13 cellular contexts compared by ENCODE assay signal in the genomic region with DNA sequence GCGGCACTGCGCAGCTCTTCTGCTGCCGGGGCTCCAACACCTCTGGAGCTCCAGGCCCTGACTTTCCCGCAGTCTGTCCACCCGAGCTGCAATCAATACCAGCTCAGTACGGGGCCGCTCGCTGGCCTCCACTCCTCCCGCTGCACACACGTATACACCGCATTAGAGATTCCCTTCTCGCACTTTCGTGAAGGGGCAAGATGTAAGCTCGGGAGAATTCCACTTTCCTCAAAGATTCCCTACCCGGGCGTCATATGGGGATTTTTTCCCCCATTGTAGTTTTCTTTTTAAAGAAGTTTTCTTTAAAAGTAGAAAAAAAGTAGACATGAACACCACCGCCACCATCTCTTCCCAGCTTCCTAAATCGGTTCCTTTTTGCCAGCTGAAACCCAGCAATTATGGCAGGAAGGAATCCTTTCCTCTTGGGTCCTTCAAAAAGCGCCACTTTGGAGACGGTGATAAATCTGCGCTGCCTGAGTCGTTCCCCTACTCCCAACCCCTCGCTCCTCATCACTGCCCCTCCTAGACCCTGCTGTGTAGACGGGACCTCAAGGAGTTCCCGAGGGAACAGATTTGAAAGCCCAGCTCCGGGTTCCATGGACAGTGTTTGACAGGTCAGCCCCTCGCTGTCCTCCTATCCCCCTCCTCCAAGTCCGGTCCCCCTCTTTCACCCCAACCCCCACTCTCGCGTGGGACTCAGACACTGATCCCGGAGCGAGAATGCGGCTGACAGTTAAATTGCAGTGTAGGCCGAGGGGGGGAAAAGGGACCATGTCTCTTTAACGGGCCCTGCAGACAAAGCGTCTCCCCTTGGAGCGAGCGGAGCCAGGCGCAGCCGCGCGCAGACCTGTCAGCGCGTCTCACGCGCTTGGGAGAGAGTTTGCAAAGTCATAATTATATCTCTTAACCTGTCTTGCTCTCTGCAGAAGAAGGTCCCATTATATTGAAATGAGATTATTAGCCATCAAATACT. TPM values are rescaled to one million over a fixed set of nuclear protein-coding genes. Genes with fewer than 3 reads are reported as not detected.
DNase-seq lines count a peak whose midpoint lies in the region; ATAC-seq, FAIRE-seq and TF ChIP-seq lines count a peak whose summit lies in the region.
"Had no signal": no experiment of that assay in that cellular context is flagged by ENCODE, and none has a peak within 500 bp of the region (broad histone marks: within the 10 kb centered on the region; RNA-seq: fewer than 3 reads in every experiment).

No MANE protein-coding gene starts in this region.

- POLR2A ChIA-PET in activated CD8-positive, alpha-beta T cell treated with anti-CD3 and anti-CD28 coated beads, Interleukin-2, amount 10 ng/mL, durations not matched to agents 7 days and 5 days (lab: Charles Lee), result interaction anchor here (1.3 kb wide), 1 partner anchor 41 kb away, joined by 3 read pairs; no protein-coding TSS in a partner anchor
- POLR2A ChIA-PET in activated CD8-positive, alpha-beta T cell treated with anti-CD3 and anti-CD28 coated beads for 36 hours (lab: Charles Lee), result interaction anchor here (0.6 kb wide), 1 partner anchor 172 kb away, joined by 3 read pairs; no protein-coding TSS in a partner anchor

- intact Hi-C loops in activated CD8-positive, alpha-beta T cell treated with anti-CD3 and anti-CD28 coated beads for 36 hours (cut with micrococcal nuclease), result loop anchor here (5.0 kb wide), 1 partner anchor 52 kb away; no protein-coding TSS in a partner anchor

- H3K27ac ChIP-seq in iPS-18a (ENCODE audit: low read length) (no peak overlapping the region), skeletal muscle tissue (ENCODE audit: low read depth, low read length) (no peak overlapping the region)
- H3K27ac ChIP-seq: ovary had no signal

- no peak for TF ChIP-seq CTCF in activated CD8-positive, alpha-beta T cell treated with anti-CD3 and anti-CD28 coated beads for 36 hours (IDR thresholded peaks at IDR 0.05)
- no peak for TF ChIP-seq CTCF in D721Med (IDR thresholded peaks at IDR 0.05; ENCODE audit: insufficient read depth, missing control alignments)

- no peaks in the 10 kb centered on the region for H3K9me3 Mint-ChIP-seq in activated CD8-positive, alpha-beta T cell treated with anti-CD3 and anti-CD28 coated beads, Interleukin-2, amount 10 ng/mL, durations not matched to agents 7 days and 5 days (ENCODE audit: insufficient read depth)
- no peaks in the 10 kb centered on the region for H3K9me3 Mint-ChIP-seq in activated CD8-positive, alpha-beta T cell treated with anti-CD3 and anti-CD28 coated beads for 36 hours

- H3K36me3 ChIP-seq in iPS-18a (ENCODE audit: control insufficient read depth, low read depth, low read length), result no peaks in the 10 kb centered on the region
- H3K36me3 ChIP-seq in skeletal muscle tissue (ENCODE audit: control insufficient read depth in 3 of 3, insufficient read depth in 3 of 3, low read length in 3 of 3), result no peaks in the 10 kb centered on the region
- H3K36me3 ChIP-seq: ovary had no signal

- no peak for FAIRE-seq in D721Med (lab: Jason Lieb, UNC)

- peaks cover 28% of the 10 kb centered on the region for H3K4me1 Mint-ChIP-seq in activated CD8-positive, alpha-beta T cell treated with anti-CD3 and anti-CD28 coated beads, Interleukin-2, amount 10 ng/mL, durations not matched to agents 7 days and 5 days (ENCODE audit: low read depth)
- peaks cover 28% of the 10 kb centered on the region for H3K4me1 Mint-ChIP-seq in activated CD8-positive, alpha-beta T cell treated with anti-CD3 and anti-CD28 coated beads for 36 hours (ENCODE audit: low read depth)

- no peak for DNase-seq in activated CD8-positive, alpha-beta T cell treated with anti-CD3 and anti-CD28 coated beads, Interleukin-2, amount 10 ng/mL, durations not matched to agents 7 days and 5 days
- DNase-seq in activated CD8-positive, alpha-beta T cell treated with anti-CD3 and anti-CD28 coated beads for 36 hours, result no peak
- DNase-seq in D721Med (ENCODE audit: insufficient read length, low spot score) (no peak), HPDE6-E6E7 (ENCODE audit: extremely low spot score) (no peak)
- DNase-seq: activated gamma-delta T cell; effector CD4-positive, alpha-beta T cell; KG1; NCI-H774; ovary had no signal

- peaks cover 4% of the 10 kb centered on the region for H3K36me3 Mint-ChIP-seq in activated CD8-positive, alpha-beta T cell treated with anti-CD3 and anti-CD28 coated beads, Interleukin-2, amount 10 ng/mL, durations not matched to agents 7 days and 5 days (ENCODE audit: low read depth)
- H3K36me3 Mint-ChIP-seq in activated CD8-positive, alpha-beta T cell treated with anti-CD3 and anti-CD28 coated beads for 36 hours (ENCODE audit: low read depth), result no peaks in the 10 kb centered on the region

- H3K27ac Mint-ChIP-seq in activated CD8-positive, alpha-beta T cell treated with anti-CD3 and anti-CD28 coated beads, Interleukin-2, amount 10 ng/mL, durations not matched to agents 7 days and 5 days, result peak overlapping the region; percentile 4
- no peak overlapping the region for H3K27ac Mint-ChIP-seq in activated CD8-positive, alpha-beta T cell treated with anti-CD3 and anti-CD28 coated beads for 36 hours

- H3K4me3 Mint-ChIP-seq in activated CD8-positive, alpha-beta T cell treated with anti-CD3 and anti-CD28 coated beads, Interleukin-2, amount 10 ng/mL, durations not matched to agents 7 days and 5 days, result no peak overlapping the region
- H3K4me3 Mint-ChIP-seq in activated CD8-positive, alpha-beta T cell treated with anti-CD3 and anti-CD28 coated beads for 36 hours, result no peak overlapping the region

- H3K27me3 ChIP-seq in iPS-18a (ENCODE audit: control insufficient read depth, insufficient read depth, low read length), result peaks cover 100% of the 10 kb centered on the region
- peaks cover 75 to 87% (median 76%) of the 10 kb centered on the region in 3 donors for H3K27me3 ChIP-seq in skeletal muscle tissue (ENCODE audit: control insufficient read depth in 3 of 3, insufficient read depth in 3 of 3, low read length in 3 of 3)

- peaks cover 81% of the 10 kb centered on the region for H3K27me3 Mint-ChIP-seq in activated CD8-positive, alpha-beta T cell treated with anti-CD3 and anti-CD28 coated beads, Interleukin-2, amount 10 ng/mL, durations not matched to agents 7 days and 5 days (ENCODE audit: low read depth)
- H3K27me3 Mint-ChIP-seq in activated CD8-positive, alpha-beta T cell treated with anti-CD3 and anti-CD28 coated beads for 36 hours, result peaks cover 72% of the 10 kb centered on the region

- H3K9ac ChIP-seq in iPS-18a (ENCODE audit: low read length) (no peak overlapping the region), skeletal muscle tissue (ENCODE audit: low read depth in 1 of 3, low read length in 3 of 3) (peak overlapping the region in 1 of 3 donors; percentile 57)

- H3K4me3 ChIP-seq in iPS-18a (ENCODE audit: low read length) (peak overlapping the region; percentile 43), skeletal muscle tissue (ENCODE audit: low read length in 3 of 3) (peak overlapping the region; percentile 22 to 60 (median 48))
- H3K4me3 ChIP-seq: ovary had no signal

- CTCF ChIA-PET in activated CD8-positive, alpha-beta T cell treated with anti-CD3 and anti-CD28 coated beads, Interleukin-2, amount 10 ng/mL, durations not matched to agents 7 days and 5 days (lab: Charles Lee), result interaction anchor here (0.8 to 1.7 kb wide), 6 partner anchors 26 to 70 kb away, joined by 3 to 5 read pairs (median 4); no protein-coding TSS in a partner anchor
- CTCF ChIA-PET in activated CD8-positive, alpha-beta T cell treated with anti-CD3 and anti-CD28 coated beads for 36 hours (lab: Charles Lee), result interaction anchor here (0.9 to 3.2 kb wide), 8 partner anchors 9 to 309 kb away, joined by 3 to 12 read pairs (median 4); no protein-coding TSS in a partner anchor

- no peak for ATAC-seq in activated CD8-positive, alpha-beta T cell treated with anti-CD3 and anti-CD28 coated beads, Interleukin-2, amount 10 ng/mL, durations not matched to agents 7 days and 5 days
- ATAC-seq in activated CD8-positive, alpha-beta T cell treated with anti-CD3 and anti-CD28 coated beads for 36 hours, result no peak
- ATAC-seq in SK-N-SH treated with all-trans-retinoic acid at 6 μM for 48 hours (peak; percentile 13; the same call in 2 of the 3 replicates), HG03439 (IDR thresholded peaks at IDR 0.05; ENCODE audit: unreplicated experiment) (no peak)

- no peaks in the 10 kb centered on the region for H3K9me3 ChIP-seq in iPS-18a (ENCODE audit: control insufficient read depth, low read depth, low read length)
- no peaks in the 10 kb centered on the region for H3K9me3 ChIP-seq in skeletal muscle tissue (ENCODE audit: control insufficient read depth in 3 of 3, low read length in 3 of 3)
- H3K9me3 ChIP-seq: ovary had no signal

- H3K4me1 ChIP-seq in iPS-18a (ENCODE audit: control insufficient read depth, low read depth, low read length), result peaks cover 41% of the 10 kb centered on the region
- peaks cover 36 to 39% (median 37%) of the 10 kb centered on the region in 3 donors for H3K4me1 ChIP-seq in skeletal muscle tissue (ENCODE audit: control insufficient read depth in 3 of 3, insufficient read depth in 3 of 3, low read length in 3 of 3)

TF ChIP-seq in SK-N-SH treated with all-trans-retinoic acid at 6 μM for 48 hours, 23 proteins besides CTCF, POLR2A, EP300 and RAD21:
- TF ChIP-seq ZC3H10 (CRISPR knock-in tag; IDR thresholded peaks at IDR 0.05) (no peak), ZNF565 (CRISPR knock-in tag; conservative IDR thresholded peaks at IDR 0.05; ENCODE audit: low read depth) (no peak), RARB (CRISPR knock-in tag; IDR thresholded peaks at IDR 0.05) (no peak), OSR1 (CRISPR knock-in tag; IDR thresholded peaks at IDR 0.05) (no peak), SNAI2 (CRISPR knock-in tag; IDR thresholded peaks at IDR 0.05) (no peak), TOX (CRISPR knock-in tag; IDR thresholded peaks at IDR 0.05; ENCODE audit: borderline replicate concordance) (no peak)
TF ChIP-seq in SK-N-SH treated with all-trans-retinoic acid at 6 μM for 48 hours: peak in this region for 0.

RNA-seq across cellular contexts. Expression of a gene that starts 39.5 kb away (rescaled TPM):
- 1 to 10 TPM in 1 of 2 experiments, under 1 TPM in 1; 0.45 to 1.3 TPM for total RNA-seq in activated CD8-positive, alpha-beta T cell treated with anti-CD3 and anti-CD28 coated beads, Interleukin-2, amount 10 ng/mL, durations not matched to agents 7 days and 5 days
- total RNA-seq in activated CD8-positive, alpha-beta T cell treated with anti-CD3 and anti-CD28 coated beads for 36 hours, result under 1 TPM; 0.56 to 0.68 TPM
- total RNA-seq in skeletal muscle tissue, result not detected
- total RNA-seq: ovary had no signal
